In genomic region chr16:48499822-48500440, GRCh38 we compare ENCODE assay signal across 9 cellular contexts.
DNase-seq lines count a peak whose midpoint lies in the region; ATAC-seq and TF ChIP-seq lines count a peak whose summit lies in the region.
"Had no signal": no experiment of that assay in that cellular context is flagged by ENCODE, and none has a peak within 500 bp of the region (broad histone marks: within the 10 kb centered on the region; RNA-seq: fewer than 3 reads in every experiment).

No MANE protein-coding gene starts in this region.

- H3K36me3 Mint-ChIP-seq in activated CD4-positive, alpha-beta T cell treated with anti-CD3 and anti-CD28 coated beads, Interleukin-2, amount 10 ng/mL, durations not matched to agents 24 days and 14 days (ENCODE audit: low read depth) = no peaks in the 10 kb centered on the region
- H3K36me3 Mint-ChIP-seq: neural progenitor cell had no signal

- peaks cover 13% of the 10 kb centered on the region for H3K4me1 ChIP-seq in fibroblast of lung (ENCODE audit: control insufficient read depth, extremely low read depth, insufficient read depth, low read length)
- H3K4me1 ChIP-seq in osteoblast (ENCODE audit: insufficient read depth, low read length) = peaks cover 16% of the 10 kb centered on the region

- no peaks in the 10 kb centered on the region for H3K36me3 ChIP-seq in fibroblast of lung (ENCODE audit: control insufficient read depth, insufficient read depth, low read length)
- no peaks in the 10 kb centered on the region for H3K36me3 ChIP-seq in osteoblast (ENCODE audit: insufficient read depth, low read length)
- H3K36me3 ChIP-seq: neural progenitor cell had no signal

- H3K27ac ChIP-seq in fibroblast of lung (ENCODE audit: insufficient read depth, low read length) = no peak overlapping the region
- peak overlapping the region; percentile 44 for H3K27ac ChIP-seq in osteoblast (ENCODE audit: low read depth, low read length)
- H3K27ac ChIP-seq: neural progenitor cell had no signal

- TF ChIP-seq CTCF in fibroblast of lung (conservative IDR thresholded peaks at IDR 0.05 in 1 of 2, IDR thresholded peaks at IDR 0.05 in 1 of 2; ENCODE audit: low read depth in 1 of 2, low read length in 2 of 2) (no peak), osteoblast (IDR thresholded peaks at IDR 0.05; ENCODE audit: extremely low read depth, low read depth, low read length) (no peak)

- intact Hi-C loops in activated CD4-positive, alpha-beta T cell treated with anti-CD3 and anti-CD28 coated beads, Interleukin-2, amount 10 ng/mL, durations not matched to agents 24 days and 14 days (cut with micrococcal nuclease) = no loop called here

- H3K9me3 ChIP-seq in fibroblast of lung (ENCODE audit: control insufficient read depth, insufficient read depth, low read depth, low read length) (no peaks in the 10 kb centered on the region), osteoblast (ENCODE audit: low read depth, low read length) (no peaks in the 10 kb centered on the region)

- no peaks in the 10 kb centered on the region for H3K27me3 Mint-ChIP-seq in activated CD4-positive, alpha-beta T cell treated with anti-CD3 and anti-CD28 coated beads, Interleukin-2, amount 10 ng/mL, durations not matched to agents 24 days and 14 days

- H3K4me3 Mint-ChIP-seq in activated CD4-positive, alpha-beta T cell treated with anti-CD3 and anti-CD28 coated beads, Interleukin-2, amount 10 ng/mL, durations not matched to agents 24 days and 14 days = no peak overlapping the region
- H3K4me3 Mint-ChIP-seq: neural progenitor cell had no signal

- ATAC-seq in GM18519 (IDR thresholded peaks at IDR 0.05; ENCODE audit: low FRiP score, unreplicated experiment) (no peak), GM18498 (IDR thresholded peaks at IDR 0.05; ENCODE audit: unreplicated experiment) (no peak)

- H4K20me1 ChIP-seq in fibroblast of lung (ENCODE audit: control insufficient read depth, extremely low read depth, insufficient read depth, low read length) (no peaks in the 10 kb centered on the region), osteoblast (ENCODE audit: insufficient read depth, low read length) (no peaks in the 10 kb centered on the region)

- H3K27me3 ChIP-seq in fibroblast of lung (ENCODE audit: control insufficient read depth, insufficient read depth, low read length) = no peaks in the 10 kb centered on the region
- H3K27me3 ChIP-seq in osteoblast (ENCODE audit: insufficient read depth, low read length) = no peaks in the 10 kb centered on the region
- H3K27me3 ChIP-seq: neural progenitor cell had no signal

- no peaks in the 10 kb centered on the region for H3K4me1 Mint-ChIP-seq in activated CD4-positive, alpha-beta T cell treated with anti-CD3 and anti-CD28 coated beads, Interleukin-2, amount 10 ng/mL, durations not matched to agents 24 days and 14 days
- H3K4me1 Mint-ChIP-seq: neural progenitor cell had no signal

- H2AFZ ChIP-seq in fibroblast of lung (ENCODE audit: low read length) (no peak overlapping the region), osteoblast (ENCODE audit: low read length) (peak overlapping the region; percentile 53)
- H2AFZ ChIP-seq: neural progenitor cell had no signal

- H3K4me2 ChIP-seq in fibroblast of lung (ENCODE audit: extremely low read depth, insufficient read depth, low read length) (no peak overlapping the region), osteoblast (ENCODE audit: insufficient read depth, low read length) (peak overlapping the region; percentile 48)
- H3K4me2 ChIP-seq: neural progenitor cell had no signal

- H3K79me2 ChIP-seq in fibroblast of lung (ENCODE audit: control insufficient read depth, insufficient read depth, low read length) (no peaks in the 10 kb centered on the region), osteoblast (ENCODE audit: insufficient read depth, low read length) (no peaks in the 10 kb centered on the region)

- H3K4me3 ChIP-seq in fibroblast of lung (replicated peaks in 1 of 4; ENCODE audit: control extremely low read depth in 1 of 4, insufficient read depth in 1 of 4, low read depth in 3 of 4, low read length in 4 of 4) (peak overlapping the region in 1 of 4 experiments; percentile 26), osteoblast (ENCODE audit: insufficient read depth, low read length) (no peak overlapping the region)
- H3K4me3 ChIP-seq: neural progenitor cell had no signal

- DNase-seq in AG20443 (ENCODE audit: low spot score) = peak; percentile 66
- peak; percentile 19 for DNase-seq in NCI-H774 (lab: John Stamatoyannopoulos, UW)
- DNase-seq in fibroblast of lung (ENCODE audit: low read depth in 2 of 2) = peak; percentile 94 to 98
- peak; percentile 93 for DNase-seq in osteoblast (ENCODE audit: insufficient read length, low spot score, missing footprints)
- DNase-seq in activated CD4-positive, alpha-beta T cell treated with anti-CD3 and anti-CD28 coated beads, Interleukin-2, amount 10 ng/mL, durations not matched to agents 24 days and 14 days = no peak
- DNase-seq in stimulated activated CD4-positive, alpha-beta T cell treated with anti-CD3 and anti-CD28 coated beads, Interleukin-15, amount 100 ng/mL, for 24 hours = no peak

- peaks cover 4% of the 10 kb centered on the region for H3K9me3 Mint-ChIP-seq in activated CD4-positive, alpha-beta T cell treated with anti-CD3 and anti-CD28 coated beads, Interleukin-2, amount 10 ng/mL, durations not matched to agents 24 days and 14 days

- H3K27ac Mint-ChIP-seq in activated CD4-positive, alpha-beta T cell treated with anti-CD3 and anti-CD28 coated beads, Interleukin-2, amount 10 ng/mL, durations not matched to agents 24 days and 14 days = no peak overlapping the region
- H3K27ac Mint-ChIP-seq: neural progenitor cell had no signal

- H3K9ac ChIP-seq in fibroblast of lung (ENCODE audit: insufficient read depth, low read length) = no peak overlapping the region
- H3K9ac ChIP-seq: neural progenitor cell had no signal

Comparison
In these comparisons a context has a peak if more than half of its experiments do, and no peak if none do; other contexts are left out.
1. DNase-seq: peak in AG20443 (single experiment), NCI-H774 (single experiment), fibroblast of lung (2 of 2) and osteoblast (single experiment); none in activated CD4-positive, alpha-beta T cell treated with anti-CD3 and anti-CD28 coated beads, Interleukin-2, amount 10 ng/mL, durations not matched to agents 24 days and 14 days (single experiment) and stimulated activated CD4-positive, alpha-beta T cell treated with anti-CD3 and anti-CD28 coated beads, Interleukin-15, amount 100 ng/mL, for 24 hours (single experiment).